Comparison of ENCODE assay signal across 13 cellular contexts in genomic region chr9:90805006-90805993, GRCh38. TPM values are rescaled to one million over a fixed set of nuclear protein-coding genes. Genes with fewer than 3 reads are reported as not detected.
A peak's percentile ranks its signal among the peaks of the same experiment; 100 is the strongest.
DNase-seq lines count a peak whose midpoint lies in the region; FAIRE-seq and TF ChIP-seq lines count a peak whose summit lies in the region.
"Had no signal": no experiment of that assay in that cellular context is flagged by ENCODE, and none has a peak within 500 bp of the region (broad histone marks: within the 10 kb centered on the region; RNA-seq: fewer than 3 reads in every experiment).

No MANE protein-coding gene starts in this region.

- H3F3A ChIP-seq in MM.1S (ENCODE audit: insufficient read depth, low read length): peaks cover 21% of the 10 kb centered on the region

- no peaks in the 10 kb centered on the region for H3K9me3 ChIP-seq in MM.1S (replicated peaks; ENCODE audit: insufficient read depth, low read length)
- no peaks in the 10 kb centered on the region for H3K9me3 ChIP-seq in kidney (ENCODE audit: control insufficient read depth in 1 of 2, low read length in 2 of 2)
- H3K9me3 ChIP-seq: body of pancreas had no signal

- H3K79me2 ChIP-seq in MM.1S (ENCODE audit: low read length): peaks cover 89% of the 10 kb centered on the region

- H3K27me3 ChIP-seq in MM.1S (replicated peaks; ENCODE audit: insufficient read depth, low read length): no peaks in the 10 kb centered on the region
- H3K27me3 ChIP-seq: body of pancreas had no signal

- H3K4me3 ChIP-seq in MM.1S (ENCODE audit: low read length) (no peak overlapping the region), kidney (ENCODE audit: low read length in 2 of 2) (no peak overlapping the region)
- H3K4me3 ChIP-seq: body of pancreas had no signal

- H3K27ac Mint-ChIP-seq in immature natural killer cell: peak overlapping the region; percentile 31 to 97 (median 92)
- H3K27ac Mint-ChIP-seq: naive thymus-derived CD4-positive, alpha-beta T cell had no signal

- no peaks in the 10 kb centered on the region for H3K9me2 ChIP-seq in MM.1S (replicated peaks; ENCODE audit: insufficient read depth, low read length)

- H3K4me1 ChIP-seq in MM.1S (ENCODE audit: low read length) (peaks cover 15% of the 10 kb centered on the region), kidney (ENCODE audit: control insufficient read depth in 1 of 2, insufficient read depth in 1 of 2, low read depth in 1 of 2, low read length in 2 of 2) (peaks cover 0 to 9% of the 10 kb centered on the region in 2 donors)

- H3K27ac ChIP-seq in MM.1S (ENCODE audit: low read length): no peak overlapping the region
- no peak overlapping the region for H3K27ac ChIP-seq in kidney (ENCODE audit: low read depth in 2 of 2, low read length in 2 of 2)
- H3K27ac ChIP-seq: body of pancreas had no signal

- no peak overlapping the region for H2AFZ ChIP-seq in MM.1S (ENCODE audit: low read length)

- no peak overlapping the region for H3K9ac ChIP-seq in MM.1S (ENCODE audit: low read length)
- no peak overlapping the region for H3K9ac ChIP-seq in kidney (ENCODE audit: low read length in 2 of 2)

- FAIRE-seq in kidney (lab: Jason Lieb, UNC): no peak

- DNase-seq in CD1c-positive myeloid dendritic cell (ENCODE audit: extremely low spot score): peak; percentile 33
- no peak for DNase-seq in MM.1S
- DNase-seq in NCI-H524 treated with DMSO at 0.1 percent for 48 hours (lab: John Stamatoyannopoulos, UW): peak; percentile 79
- DNase-seq in immature natural killer cell: no peak
- DNase-seq in kidney: no peak
- DNase-seq in putamen (ENCODE audit: low spot score): no peak
- DNase-seq in GM19240 (ENCODE audit: insufficient read length, low spot score): no peak
- no peak for DNase-seq in activated CD4-positive, alpha-beta T cell treated with anti-CD3 and anti-CD28 coated beads, Interleukin-2, amount 50 U/mL, for 4 hours
- DNase-seq: activated T-cell treated with anti-CD3 and anti-CD28 coated beads, Interleukin-2, amount 50 U/mL, for 48 hours; naive thymus-derived CD4-positive, alpha-beta T cell; stimulated activated CD4-positive, alpha-beta T cell treated with anti-CD3 and anti-CD28 coated beads, Interleukin-12 subunit alpha, Interleukin-12 subunit beta, amount 100 ng/mL, for 4 hours had no signal

- peaks cover 76 to 95% of the 10 kb centered on the region in 2 donors for H3K4me1 Mint-ChIP-seq in immature natural killer cell

- peaks cover 0 to 8% (median 4%) of the 10 kb centered on the region in 3 donors for H3K27me3 Mint-ChIP-seq in immature natural killer cell (ENCODE audit: low read depth in 3 of 3)

- H3K4me2 ChIP-seq in MM.1S (ENCODE audit: low read depth, low read length): 0 out of 2 replicates have a peak overlapping the region, but pooled peaks have one; percentile 89

- TF ChIP-seq CTCF in MM.1S (IDR thresholded peaks at IDR 0.05; ENCODE audit: low read length) (no peak), kidney (IDR thresholded peaks at IDR 0.05; ENCODE audit: borderline replicate concordance, extremely low read depth, insufficient read depth) (no peak)

- intact Hi-C loops in kidney (cut with DNase I): no loop called here

- H3K4me3 Mint-ChIP-seq in immature natural killer cell: peak overlapping the region in 4 of 5 donors; percentile 89 to 94 (median 92)

- no peaks in the 10 kb centered on the region for H4K20me1 ChIP-seq in MM.1S (ENCODE audit: insufficient read depth, low read length)

- no peaks in the 10 kb centered on the region for H3K9me3 Mint-ChIP-seq in immature natural killer cell
- H3K9me3 Mint-ChIP-seq: naive thymus-derived CD4-positive, alpha-beta T cell had no signal

- peaks cover 0 to 4% (median 0%) of the 10 kb centered on the region in 3 donors for H3K36me3 Mint-ChIP-seq in immature natural killer cell
- H3K36me3 Mint-ChIP-seq: naive thymus-derived CD4-positive, alpha-beta T cell had no signal

- H3K36me3 ChIP-seq in MM.1S (replicated peaks; ENCODE audit: insufficient read depth, low read length) (no peaks in the 10 kb centered on the region), kidney (ENCODE audit: control insufficient read depth in 1 of 2, insufficient read depth in 2 of 2, low read length in 2 of 2) (no peaks in the 10 kb centered on the region)

RNA-seq across cellular contexts. Expression of gene SYK, which starts 3.7 kb away (rescaled TPM):
- polyA plus RNA-seq in immature natural killer cell (100 to 1,000 TPM in 1 of 3 donors, 10 to 100 TPM in 2; 50.1 to 125 (median 82.6) TPM), kidney (ENCODE audit: insufficient read depth, low read depth, low replicate concordance) (13.3 TPM)
- 52.2 TPM for total RNA-seq in kidney
- polyA plus RNA-seq: BJ had no signal

Comparison
In these comparisons a context has a peak if more than half of its experiments do, and no peak if none do; other contexts are left out.
1. DNase-seq: peak in CD1c-positive myeloid dendritic cell (single experiment) and NCI-H524 treated with DMSO at 0.1 percent for 48 hours (single experiment); none in MM.1S (single experiment), immature natural killer cell (0 of 3), kidney (single experiment), putamen (single experiment), GM19240 (single experiment) and activated CD4-positive, alpha-beta T cell treated with anti-CD3 and anti-CD28 coated beads, Interleukin-2, amount 50 U/mL, for 4 hours (0 of 2).